19 cellular contexts compared by ENCODE assay signal in genomic region chr7:108009873-108010272, GRCh38. TPM values are rescaled to one million over a fixed set of nuclear protein-coding genes. Genes with fewer than 3 reads are reported as not detected.
DNase-seq lines count a peak whose midpoint lies in the region; ATAC-seq and TF ChIP-seq lines count a peak whose summit lies in the region.
"Had no signal": no experiment of that assay in that cellular context is flagged by ENCODE, and none has a peak within 500 bp of the region (broad histone marks: within the 10 kb centered on the region; RNA-seq: fewer than 3 reads in every experiment).

No MANE protein-coding gene starts in this region.

- no peak for ATAC-seq in Panc1
- no peak for ATAC-seq in GM21423 (IDR thresholded peaks at IDR 0.05; ENCODE audit: unreplicated experiment)
- ATAC-seq: GM12878 had no signal

- intact Hi-C loops in A673 (cut with micrococcal nuclease; ENCODE audit: unreplicated experiment) (no loop called here), Panc1 (cut with micrococcal nuclease; ENCODE audit: unreplicated experiment) (loop anchor here (10.0 kb wide), 1 partner anchor 85 kb away; no protein-coding TSS in a partner anchor), lower leg skin (cut with DNase I; ENCODE audit: low total_unique reads) (no loop called here)
- intact Hi-C loops in activated naive CD4-positive, alpha-beta T cell treated with anti-CD3 and anti-CD28 coated beads for 36 hours (cut with micrococcal nuclease): no loop called here

- no peaks in the 10 kb centered on the region for H3K9me2 ChIP-seq in hepatocyte (replicated peaks; ENCODE audit: insufficient read depth)

- in situ Hi-C loops in Panc1 (cut with HindIII; ENCODE audit: low pct_unique_long_range_greater_than_20kb, low sequenced_read_pairs): no loop called here

- peaks cover 34% of the 10 kb centered on the region for H3K27me3 Mint-ChIP-seq in activated naive CD4-positive, alpha-beta T cell treated with anti-CD3 and anti-CD28 coated beads for 36 hours (ENCODE audit: low read depth)

- no peak for TF ChIP-seq POLR2A in lower leg skin (IDR thresholded peaks at IDR 0.05)

- H3K79me2 ChIP-seq in hepatocyte: no peaks in the 10 kb centered on the region

- H3K9me3 ChIP-seq in A673 (ENCODE audit: low read depth, low read length, poor library complexity, severe bottlenecking): no peaks in the 10 kb centered on the region
- no peaks in the 10 kb centered on the region for H3K9me3 ChIP-seq in Panc1 (ENCODE audit: control insufficient read depth, insufficient read depth, low read depth, low read length)
- no peaks in the 10 kb centered on the region for H3K9me3 ChIP-seq in hepatocyte (ENCODE audit: low read depth)

- no peak overlapping the region for H3K4me2 ChIP-seq in hepatocyte

- H3K4me3 ChIP-seq in A673 (ENCODE audit: low read depth, low read length, poor library complexity, severe bottlenecking) (no peak overlapping the region), Panc1 (ENCODE audit: low read depth in 2 of 2, low read length in 2 of 2) (no peak overlapping the region), hepatocyte (no peak overlapping the region), lower leg skin (ENCODE audit: low read depth, poor library complexity, severe bottlenecking) (no peak overlapping the region)
- H3K4me3 ChIP-seq: GM12878 had no signal

- TF ChIP-seq CTCF in A673 (conservative IDR thresholded peaks at IDR 0.05; ENCODE audit: low read depth, low read length) (no peak), Panc1 (IDR thresholded peaks at IDR 0.05) (no peak), hepatocyte (IDR thresholded peaks at IDR 0.05; ENCODE audit: poor library complexity) (no peak), lower leg skin (IDR thresholded peaks at IDR 0.05) (no peak)

- WGBS in hepatocyte (ENCODE audit: low lambda C conversion rate, missing lambda C conversion rate): 85% methylated on average over 4 of the region's 4 CpGs
- 82 to 83% methylated on average over 4 of the region's 4 CpGs for WGBS in lower leg skin, 2 donors

- DNase-seq in A673 (ENCODE audit: low spot score) (no peak), Panc1 (ENCODE audit: low read depth, low spot score) (no peak), hepatocyte (ENCODE audit: low spot score) (no peak), renal cortical epithelial cell (ENCODE audit: low read depth) (peak; percentile 93), lower leg skin (ENCODE audit: low spot score in 2 of 2) (no peak)
- no peak for DNase-seq in activated naive CD4-positive, alpha-beta T cell treated with anti-CD3 and anti-CD28 coated beads for 36 hours
- DNase-seq: CD4-positive, CD25-positive, alpha-beta regulatory T cell; DND-41; Karpas-422; NCI-H1694; NCI-H2081; NCI-H2171; NCI-H345; NCI-H524; NCI-H82; Right ventricle myocardium superior; SW 1271 had no signal

- peak overlapping the region; percentile 70 for H3K27ac ChIP-seq in A673 (ENCODE audit: low read depth, low read length, poor library complexity, severe bottlenecking)
- peak overlapping the region; percentile 67; the same call in 1 of the 2 replicates for H3K27ac ChIP-seq in Panc1 (ENCODE audit: low read length)
- H3K27ac ChIP-seq in hepatocyte: peak overlapping the region; percentile 55

- H3K4me1 ChIP-seq in A673 (ENCODE audit: insufficient read depth, low read length, poor library complexity, severe bottlenecking): peaks cover 38% of the 10 kb centered on the region
- peaks cover 50% of the 10 kb centered on the region for H3K4me1 ChIP-seq in Panc1 (ENCODE audit: control insufficient read depth, insufficient read depth, low read length)
- H3K4me1 ChIP-seq in hepatocyte (ENCODE audit: insufficient read depth): peaks cover 57% of the 10 kb centered on the region

- no peaks in the 10 kb centered on the region for H3K9me3 Mint-ChIP-seq in activated naive CD4-positive, alpha-beta T cell treated with anti-CD3 and anti-CD28 coated beads for 36 hours

- H3K36me3 ChIP-seq in A673 (ENCODE audit: insufficient read depth, low read length, poor library complexity, severe bottlenecking) (no peaks in the 10 kb centered on the region), Panc1 (ENCODE audit: control insufficient read depth, insufficient read depth, low read length) (no peaks in the 10 kb centered on the region), hepatocyte (replicated peaks; ENCODE audit: insufficient read depth, low read depth) (no peaks in the 10 kb centered on the region)

- no peaks in the 10 kb centered on the region for H3K27me3 ChIP-seq in A673 (replicated peaks; ENCODE audit: insufficient read depth, low read depth, low read length, poor library complexity)
- H3K27me3 ChIP-seq in Panc1 (ENCODE audit: control insufficient read depth, insufficient read depth, low read length): no peaks in the 10 kb centered on the region
- H3K27me3 ChIP-seq in hepatocyte: no peaks in the 10 kb centered on the region

- H3K4me3 Mint-ChIP-seq in activated naive CD4-positive, alpha-beta T cell treated with anti-CD3 and anti-CD28 coated beads for 36 hours: no peak overlapping the region
- H3K4me3 Mint-ChIP-seq: CD4-positive, CD25-positive, alpha-beta regulatory T cell had no signal

- H3K27ac Mint-ChIP-seq in activated naive CD4-positive, alpha-beta T cell treated with anti-CD3 and anti-CD28 coated beads for 36 hours: no peak overlapping the region
- H3K27ac Mint-ChIP-seq: CD4-positive, CD25-positive, alpha-beta regulatory T cell had no signal

- CTCF ChIA-PET in A673 (lab: Charles Lee) (no interaction called here), Panc1 (lab: Charles Lee) (no interaction called here)
- CTCF ChIA-PET in activated naive CD4-positive, alpha-beta T cell treated with anti-CD3 and anti-CD28 coated beads for 36 hours (lab: Charles Lee): no interaction called here

- H2AFZ ChIP-seq in hepatocyte: no peak overlapping the region

- no TSS peak for BruUV-seq in A673 (replicated peaks; lab: Mats Ljungman, UMichigan)
- BruUV-seq in Panc1 (replicated peaks; lab: Mats Ljungman, UMichigan): no TSS peak

- no peaks in the 10 kb centered on the region for H3K36me3 Mint-ChIP-seq in activated naive CD4-positive, alpha-beta T cell treated with anti-CD3 and anti-CD28 coated beads for 36 hours (ENCODE audit: low read depth)
- H3K36me3 Mint-ChIP-seq: CD4-positive, CD25-positive, alpha-beta regulatory T cell had no signal

- POLR2A ChIA-PET in A673 (lab: Charles Lee; ENCODE audit: low non-redundant PET) (no interaction called here), Panc1 (lab: Charles Lee) (no interaction called here)

- H4K20me1 ChIP-seq in hepatocyte (ENCODE audit: insufficient read depth, poor library complexity, severe bottlenecking): no peaks in the 10 kb centered on the region

- no peaks in the 10 kb centered on the region for H3K4me1 Mint-ChIP-seq in activated naive CD4-positive, alpha-beta T cell treated with anti-CD3 and anti-CD28 coated beads for 36 hours (ENCODE audit: low read depth)
- H3K4me1 Mint-ChIP-seq: CD4-positive, CD25-positive, alpha-beta regulatory T cell had no signal

RNA-seq across cellular contexts. Expression of gene LAMB1, which starts 6.9 kb away (rescaled TPM):
- total RNA-seq in A673 (2021) (162 and 169 TPM in 2 replicates), Panc1 (2021; ENCODE audit: unreplicated experiment) (204 TPM), hepatocyte (323 and 355 TPM in 2 replicates), renal cortical epithelial cell (188 and 329 TPM in 2 replicates), lower leg skin (10 to 100 TPM; 43.9 to 84.8 (median 65.2) TPM)
- 141 TPM for polyA plus RNA-seq in Panc1 (2012; ENCODE audit: insufficient read length)
- 284 and 329 TPM in 2 replicates for polyA plus RNA-seq in hepatocyte
- under 1 TPM in 1 of 2 experiments, not detected in 1; 0.14 TPM for total RNA-seq in activated naive CD4-positive, alpha-beta T cell treated with anti-CD3 and anti-CD28 coated beads for 36 hours

Comparison
In these comparisons a context has a peak if more than half of its experiments do, and no peak if none do; other contexts are left out.
1. RNA of gene LAMB1, which starts 6.9 kb away (total RNA-seq): 188 to 329 TPM in renal cortical epithelial cell, 323 to 355 TPM in hepatocyte, 204 TPM in Panc1 (single experiment), 162 to 169 TPM in A673 and 43.9 to 84.8 TPM in lower leg skin; 0.14 TPM in activated naive CD4-positive, alpha-beta T cell treated with anti-CD3 and anti-CD28 coated beads for 36 hours; every median in the first group is over 10 times any median in the second.
2. Peak in every context shown above with its lines, with median percentiles within 50 percentile points of each other: H3K27ac ChIP-seq.